10 cellular contexts compared by ENCODE assay signal in genomic region chr4:74874785-74875367, GRCh38. TPM values are rescaled to one million over a fixed set of nuclear protein-coding genes. Genes with fewer than 3 reads are reported as not detected.
DNase-seq lines count a peak whose midpoint lies in the region; TF ChIP-seq lines count a peak whose summit lies in the region.
"Had no signal": no experiment of that assay in that cellular context is flagged by ENCODE, and none has a peak within 500 bp of the region (broad histone marks: within the 10 kb centered on the region; RNA-seq: fewer than 3 reads in every experiment).

No MANE protein-coding gene starts in this region.

- H3K18ac ChIP-seq in mesenchymal stem cell (ENCODE audit: low read depth in 1 of 2, low read length in 2 of 2): no peak overlapping the region

- no peaks in the 10 kb centered on the region for H3K4me1 ChIP-seq in mesenchymal stem cell (ENCODE audit: control insufficient read depth, insufficient read depth, low read depth, low read length)
- H3K4me1 ChIP-seq in vagina: no peaks in the 10 kb centered on the region

- no peak overlapping the region for H3K4me3 ChIP-seq in H7 (ENCODE audit: insufficient read depth, low read depth, low read length)
- H3K4me3 ChIP-seq in LNCaP clone FGC (ENCODE audit: low read depth, low read length): no peak overlapping the region
- H3K4me3 ChIP-seq in mesenchymal stem cell (ENCODE audit: insufficient read depth in 1 of 2, low read depth in 1 of 2, low read length in 2 of 2): no peak overlapping the region
- H3K4me3 ChIP-seq in vagina: no peak overlapping the region
- H3K4me3 ChIP-seq: skin epidermis had no signal

- peak overlapping the region; percentile 51 for H3K27ac Mint-ChIP-seq in endothelial cell (ENCODE audit: unreplicated experiment)

- no peaks in the 10 kb centered on the region for H3K79me1 ChIP-seq in mesenchymal stem cell (replicated peaks; ENCODE audit: low read length, poor library complexity, severe bottlenecking)

- no peak overlapping the region for H2BK12ac ChIP-seq in mesenchymal stem cell (ENCODE audit: low read length in 2 of 2)

- DNase-seq in ACHN (peak; percentile 77), GM04503 (ENCODE audit: low read depth) (peak; percentile 21), H7 (peak; percentile 24), LNCaP clone FGC (ENCODE audit: low read depth) (peak; percentile 56), SHP77 (lab: John Stamatoyannopoulos, UW) (peak; percentile 72 to 87), endothelial cell (ENCODE audit: low spot score) (peak; percentile 23), mesenchymal stem cell (peak; percentile 79), vagina (ENCODE audit: extremely low spot score in 2 of 2) (no peak)

- H3K4ac ChIP-seq in mesenchymal stem cell (ENCODE audit: low read depth in 1 of 2, low read length in 2 of 2): no peak overlapping the region

- no peaks in the 10 kb centered on the region for H3K27me3 ChIP-seq in H7 (ENCODE audit: control insufficient read depth, insufficient read depth, low read length)
- peaks cover 0 to 3% of the 10 kb centered on the region in 2 experiments for H3K27me3 ChIP-seq in mesenchymal stem cell (ENCODE audit: control insufficient read depth in 1 of 2, insufficient read depth in 1 of 2, low read length in 2 of 2)
- no peaks in the 10 kb centered on the region for H3K27me3 ChIP-seq in vagina

- no peaks in the 10 kb centered on the region for H3K36me3 Mint-ChIP-seq in endothelial cell (ENCODE audit: low read depth, unreplicated experiment)
- H3K36me3 Mint-ChIP-seq: IgD-negative memory B cell had no signal

- H2AK5ac ChIP-seq in mesenchymal stem cell (ENCODE audit: low read length, severe bottlenecking): no peak overlapping the region

- no peak overlapping the region for H2BK15ac ChIP-seq in mesenchymal stem cell (ENCODE audit: low read depth, poor library complexity, severe bottlenecking)

- H3K9ac ChIP-seq in mesenchymal stem cell (ENCODE audit: low read length): no peak overlapping the region

- peaks cover 4% of the 10 kb centered on the region for H3K4me1 Mint-ChIP-seq in endothelial cell (ENCODE audit: unreplicated experiment)

- H4K8ac ChIP-seq in mesenchymal stem cell (ENCODE audit: low read length): no peak overlapping the region

- in situ Hi-C loops in ACHN (cut with HindIII; ENCODE audit: low pct_ligation_motif_present, low pct_unique_long_range_greater_than_20kb, low sequenced_read_pairs): no loop called here

- no peak overlapping the region for H2BK120ac ChIP-seq in mesenchymal stem cell (ENCODE audit: low read depth, low read length)

- no peak overlapping the region for H2BK5ac ChIP-seq in mesenchymal stem cell (ENCODE audit: low read depth, low read length, poor library complexity, severe bottlenecking)

- no peaks in the 10 kb centered on the region for H3K9me3 Mint-ChIP-seq in endothelial cell (ENCODE audit: unreplicated experiment)

- no peak overlapping the region for H4K91ac ChIP-seq in mesenchymal stem cell (ENCODE audit: low read length)

- no peaks in the 10 kb centered on the region for H3K27me3 Mint-ChIP-seq in endothelial cell (ENCODE audit: unreplicated experiment)
- H3K27me3 Mint-ChIP-seq: IgD-negative memory B cell had no signal

- H3K4me3 Mint-ChIP-seq in endothelial cell (ENCODE audit: unreplicated experiment): no peak overlapping the region
- H3K4me3 Mint-ChIP-seq: IgD-negative memory B cell had no signal

- H3K4me2 ChIP-seq in mesenchymal stem cell (ENCODE audit: low read length, poor library complexity, severe bottlenecking): no peak overlapping the region

- H3K23ac ChIP-seq in mesenchymal stem cell (ENCODE audit: low read length in 2 of 2): no peak overlapping the region

- H3K14ac ChIP-seq in mesenchymal stem cell (ENCODE audit: low read length in 2 of 2): no peak overlapping the region

- H3K9me3 ChIP-seq in mesenchymal stem cell (ENCODE audit: control insufficient read depth, low read length): no peaks in the 10 kb centered on the region
- H3K9me3 ChIP-seq in vagina: no peaks in the 10 kb centered on the region

- TF ChIP-seq POLR2A in vagina (IDR thresholded peaks at IDR 0.05): no peak

- 36% methylated on average over 1 of the region's 1 CpG for WGBS in mesenchymal stem cell

- intact Hi-C loops in vagina (cut with DNase I): no loop called here

- H2AFZ ChIP-seq in mesenchymal stem cell (ENCODE audit: low read depth, low read length): no peak overlapping the region

- H3K27ac ChIP-seq in mesenchymal stem cell (ENCODE audit: low read length, poor library complexity, severe bottlenecking): no peak overlapping the region
- H3K27ac ChIP-seq in vagina: no peak overlapping the region
- H3K27ac ChIP-seq: skin epidermis had no signal

- H3K36me3 ChIP-seq in H7 (replicated peaks; ENCODE audit: control insufficient read depth, insufficient read depth, low read length) (no peaks in the 10 kb centered on the region), mesenchymal stem cell (ENCODE audit: control insufficient read depth in 1 of 2, insufficient read depth in 2 of 2, low read depth in 1 of 2, low read length in 2 of 2) (no peaks in the 10 kb centered on the region), vagina (no peaks in the 10 kb centered on the region)

- TF ChIP-seq CTCF in LNCaP clone FGC (IDR thresholded peaks at IDR 0.05; ENCODE audit: control insufficient read depth, extremely low read depth, insufficient read depth) (peak; percentile 87), endothelial cell (IDR thresholded peaks at IDR 0.05; ENCODE audit: unreplicated experiment) (peak; percentile 81), vagina (IDR thresholded peaks at IDR 0.05) (peak; percentile 62 to 85 (median 71))

RNA-seq across cellular contexts. Expression of gene PARM1, which starts 58.0 kb away (rescaled TPM):
- total RNA-seq in H7 (2014; rRNA removed; shearing (Covaris generic)): 2.5 TPM in 2 replicates
- 0.18 TPM for total RNA-seq in endothelial cell (ENCODE audit: unreplicated experiment)
- polyA plus RNA-seq in mesenchymal stem cell (2013, experiment 1 of 2): 69.4 TPM
- 70.1 TPM for polyA plus RNA-seq in mesenchymal stem cell (2013, experiment 2 of 2)
- total RNA-seq in vagina: 26.3 TPM

Comparison
In these comparisons a context has a peak if more than half of its experiments do, and no peak if none do; other contexts are left out.
1. DNase-seq: peak in ACHN (single experiment), GM04503 (single experiment), H7 (single experiment), LNCaP clone FGC (single experiment), SHP77 (2 of 2), endothelial cell (single experiment) and mesenchymal stem cell (single experiment); none in vagina (0 of 2).
2. Peak in every context shown above with its lines, with median percentiles within 50 percentile points of each other: CTCF ChIP-seq.